Comparison of ENCODE assay signal across 8 cellular contexts in the genomic region with DNA sequence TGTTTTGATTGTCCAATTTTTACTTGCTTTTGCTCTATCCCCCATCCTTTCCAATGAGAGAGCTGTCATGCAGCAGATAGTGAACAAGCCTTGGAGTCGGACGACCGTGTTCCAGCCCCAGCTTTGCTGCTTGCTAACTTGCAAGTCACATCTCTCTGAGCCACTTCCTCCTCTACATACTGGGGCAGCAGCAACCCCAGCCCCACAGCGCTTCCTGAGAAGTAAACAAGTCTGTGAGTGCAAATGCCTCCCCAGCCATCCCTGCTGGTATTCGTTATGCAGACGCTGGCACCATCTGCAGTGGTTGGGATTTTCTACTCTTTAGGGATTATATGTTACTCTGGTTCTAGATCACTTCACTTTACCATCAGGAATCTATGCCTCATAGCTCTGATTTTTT. TPM values are rescaled to one million over a fixed set of nuclear protein-coding genes. Genes with fewer than 3 reads are reported as not detected.
A peak's percentile ranks its signal among the peaks of the same experiment; 100 is the strongest.
DNase-seq lines count a peak whose midpoint lies in the region; ATAC-seq and FAIRE-seq lines count a peak whose summit lies in the region.

No MANE protein-coding gene starts in this region.

- H3K4me3 Mint-ChIP-seq in IgD-negative memory B cell: peak overlapping the region; percentile 9 to 93 (median 81)

- H3K9me3 ChIP-seq in duodenal mucosa (ENCODE audit: control insufficient read depth in 1 of 2, low read length in 2 of 2): no peaks in the 10 kb centered on the region
- no peaks in the 10 kb centered on the region for H3K9me3 ChIP-seq in small intestine (ENCODE audit: control insufficient read depth, low read depth)

- H3K4me3 ChIP-seq in duodenal mucosa (ENCODE audit: low read depth in 1 of 2, low read length in 2 of 2) (no peak overlapping the region), small intestine (ENCODE audit: low read depth in 1 of 2, low read length in 2 of 2) (no peak overlapping the region)

- no peaks in the 10 kb centered on the region for H3K27me3 Mint-ChIP-seq in IgD-negative memory B cell

- H3K36me3 ChIP-seq in duodenal mucosa (ENCODE audit: control insufficient read depth in 1 of 2, insufficient read depth in 2 of 2, low read length in 2 of 2): peaks cover 68 to 76% of the 10 kb centered on the region in 2 donors
- peaks cover 7 to 17% of the 10 kb centered on the region in 2 donors for H3K36me3 ChIP-seq in small intestine (ENCODE audit: control insufficient read depth in 2 of 2, insufficient read depth in 2 of 2, low read length in 2 of 2)

- H3K4me1 ChIP-seq in duodenal mucosa (ENCODE audit: control insufficient read depth in 1 of 2, insufficient read depth in 2 of 2, low read length in 2 of 2): peaks cover 20 to 23% of the 10 kb centered on the region in 2 donors
- peaks cover 0 to 3% of the 10 kb centered on the region in 2 donors for H3K4me1 ChIP-seq in small intestine (ENCODE audit: control insufficient read depth in 2 of 2, insufficient read depth in 1 of 2, low read depth in 1 of 2, low read length in 1 of 2)

- peaks cover 4% of the 10 kb centered on the region for H3K36me3 Mint-ChIP-seq in IgD-negative memory B cell

- 46 to 73% (median 67%) methylated on average over 6 of the region's 6 CpGs for WGBS in small intestine, 3 donors

- DNase-seq in small intestine (peak; percentile 55), HCEC 1CT (no peak)

- H3K4me1 Mint-ChIP-seq in IgD-negative memory B cell: peaks cover 19 to 22% (median 22%) of the 10 kb centered on the region in 3 donors

- peak overlapping the region; percentile 26 to 96 (median 96) for H3K27ac Mint-ChIP-seq in IgD-negative memory B cell

- no peak for FAIRE-seq in small intestine (lab: Jason Lieb, UNC)

- H3K27me3 ChIP-seq in duodenal mucosa (ENCODE audit: control insufficient read depth in 1 of 2, insufficient read depth in 2 of 2, low read length in 2 of 2) (no peaks in the 10 kb centered on the region), small intestine (ENCODE audit: control insufficient read depth in 2 of 2, insufficient read depth in 2 of 2, low read length in 2 of 2) (no peaks in the 10 kb centered on the region)

- no peaks in the 10 kb centered on the region for H3K9me3 Mint-ChIP-seq in IgD-negative memory B cell

- peak overlapping the region; percentile 18 to 28 for H3K9ac ChIP-seq in duodenal mucosa (ENCODE audit: low read depth in 1 of 2, low read length in 2 of 2)

- peak overlapping the region; percentile 39 for H3K27ac ChIP-seq in duodenal mucosa (ENCODE audit: low read depth, low read length)
- peak overlapping the region; percentile 51 to 60 for H3K27ac ChIP-seq in small intestine (ENCODE audit: low read depth in 1 of 2, low read length in 1 of 2)

- ATAC-seq in activated CD4-positive, CD25-positive, alpha-beta regulatory T cell treated with anti-CD3 and anti-CD28 coated beads, Interleukin-2, amount 50 U/mL, for 24 hours: peak; percentile 85 to 88
- ATAC-seq in HG02981 (IDR thresholded peaks at IDR 0.05; ENCODE audit: unreplicated experiment) (no peak), HG02938 (IDR thresholded peaks at IDR 0.05; ENCODE audit: unreplicated experiment) (no peak), GM19463 (IDR thresholded peaks at IDR 0.05; ENCODE audit: unreplicated experiment) (no peak)

RNA-seq across cellular contexts. Expression of a gene that starts 35.0 kb away (rescaled TPM):
- polyA plus RNA-seq in IgD-negative memory B cell: not detected
- under 1 TPM in 1 of 3 donors, not detected in 2; 0.78 TPM for polyA plus RNA-seq in small intestine

Comparison
In these comparisons a context has a peak if more than half of its experiments do, and no peak if none do; other contexts are left out.
1. ATAC-seq: peak in activated CD4-positive, CD25-positive, alpha-beta regulatory T cell treated with anti-CD3 and anti-CD28 coated beads, Interleukin-2, amount 50 U/mL, for 24 hours (2 of 2); none in HG02981 (single experiment), HG02938 (single experiment) and GM19463 (single experiment).